22 cellular contexts compared by ENCODE assay signal in genomic region chrX:41616935-41617334, GRCh38.
"Had no signal": no experiment of that assay in that cellular context is flagged by ENCODE, and none has a peak within 500 bp of the region (broad histone marks: within the 10 kb centered on the region; RNA-seq: fewer than 3 reads in every experiment).

No MANE protein-coding gene starts in this region.

- H3K4me1 Mint-ChIP-seq: activated naive CD8-positive, alpha-beta T cell treated with anti-CD3 and anti-CD28 coated beads for 36 hours; memory B cell had no signal

- H3K4me3 Mint-ChIP-seq: activated CD8-positive, alpha-beta T cell treated with anti-CD3 and anti-CD28 coated beads for 36 hours; activated naive CD8-positive, alpha-beta T cell treated with anti-CD3 and anti-CD28 coated beads for 36 hours; activated T-helper 17 cell treated with anti-CD3 and anti-CD28 coated beads, Interleukin-2, amount 50 U/mL, for 72 hours; brain; memory B cell; naive thymus-derived CD8-positive, alpha-beta T cell; stimulated activated effector memory CD8-positive, alpha-beta T cell treated with anti-CD3 and anti-CD28 coated beads, Interleukin-12 subunit alpha, Interleukin-12 subunit beta, amount 100 ng/mL, for 72 hours had no signal

- FAIRE-seq: endometrium, frontal cortex had no signal

- ATAC-seq: activated CD8-positive, alpha-beta T cell treated with anti-CD3 and anti-CD28 coated beads for 36 hours; activated T-helper 17 cell treated with anti-CD3 and anti-CD28 coated beads, Interleukin-2, amount 50 U/mL, for 72 hours; naive thymus-derived CD8-positive, alpha-beta T cell; pancreas; stimulated activated effector memory CD8-positive, alpha-beta T cell treated with anti-CD3 and anti-CD28 coated beads, Interleukin-12 subunit alpha, Interleukin-12 subunit beta, amount 100 ng/mL, for 72 hours had no signal

- H3K4me1 ChIP-seq: colonic mucosa, pancreas, stomach had no signal

- H3K36me3 Mint-ChIP-seq: stimulated activated effector memory CD8-positive, alpha-beta T cell treated with anti-CD3 and anti-CD28 coated beads, Interleukin-12 subunit alpha, Interleukin-12 subunit beta, amount 100 ng/mL, for 72 hours had no signal

- H3K27ac Mint-ChIP-seq: activated CD8-positive, alpha-beta T cell treated with anti-CD3 and anti-CD28 coated beads for 36 hours; activated naive CD8-positive, alpha-beta T cell treated with anti-CD3 and anti-CD28 coated beads for 36 hours; activated T-helper 17 cell treated with anti-CD3 and anti-CD28 coated beads, Interleukin-2, amount 50 U/mL, for 72 hours; brain; memory B cell; stimulated activated effector memory CD8-positive, alpha-beta T cell treated with anti-CD3 and anti-CD28 coated beads, Interleukin-12 subunit alpha, Interleukin-12 subunit beta, amount 100 ng/mL, for 72 hours had no signal

- H3K4me3 ChIP-seq: colonic mucosa, pancreas, right lobe of liver, stomach had no signal

- H3K27me3 ChIP-seq: colonic mucosa, pancreas, right lobe of liver, stomach had no signal

- H3K27ac ChIP-seq: colonic mucosa, pancreas, right lobe of liver, stomach had no signal

- H3K9me3 Mint-ChIP-seq: activated CD8-positive, alpha-beta T cell treated with anti-CD3 and anti-CD28 coated beads for 36 hours; activated naive CD8-positive, alpha-beta T cell treated with anti-CD3 and anti-CD28 coated beads for 36 hours; activated T-helper 17 cell treated with anti-CD3 and anti-CD28 coated beads, Interleukin-2, amount 50 U/mL, for 72 hours; memory B cell; stimulated activated effector memory CD8-positive, alpha-beta T cell treated with anti-CD3 and anti-CD28 coated beads, Interleukin-12 subunit alpha, Interleukin-12 subunit beta, amount 100 ng/mL, for 72 hours had no signal

- DNase-seq: activated CD4-positive, alpha-beta T cell treated with anti-CD3 and anti-CD28 coated beads for 48 hours; activated CD4-positive, CD25-positive, alpha-beta regulatory T cell; activated CD8-positive, alpha-beta T cell treated with anti-CD3 and anti-CD28 coated beads for 36 hours; activated naive CD4-positive, alpha-beta T cell; activated naive CD8-positive, alpha-beta T cell treated with anti-CD3 and anti-CD28 coated beads for 36 hours; activated T-cell treated with anti-CD3 and anti-CD28 coated beads, Interleukin-2, amount 50 U/mL, for 1 hour; colonic mucosa; hypothalamus; kidney glomerular epithelial cell; naive thymus-derived CD8-positive, alpha-beta T cell; pancreas; right lobe of liver; stimulated activated CD4-positive, alpha-beta T cell treated with anti-CD3 and anti-CD28 coated beads, Interleukin-4, amount 100 ng/mL, for 24 hours; stomach; T-helper 1 cell; T-helper 9 cell had no signal

- H3K36me3 ChIP-seq: colonic mucosa, pancreas, right lobe of liver, stomach had no signal

- H3K27me3 Mint-ChIP-seq: activated CD8-positive, alpha-beta T cell treated with anti-CD3 and anti-CD28 coated beads for 36 hours; activated naive CD8-positive, alpha-beta T cell treated with anti-CD3 and anti-CD28 coated beads for 36 hours; activated T-helper 17 cell treated with anti-CD3 and anti-CD28 coated beads, Interleukin-2, amount 50 U/mL, for 72 hours; brain; memory B cell; naive thymus-derived CD8-positive, alpha-beta T cell had no signal

- H3K9me3 ChIP-seq: colonic mucosa, pancreas, right lobe of liver, stomach had no signal
